Comparison of ENCODE assay signal across 22 cellular contexts in the genomic region with DNA sequence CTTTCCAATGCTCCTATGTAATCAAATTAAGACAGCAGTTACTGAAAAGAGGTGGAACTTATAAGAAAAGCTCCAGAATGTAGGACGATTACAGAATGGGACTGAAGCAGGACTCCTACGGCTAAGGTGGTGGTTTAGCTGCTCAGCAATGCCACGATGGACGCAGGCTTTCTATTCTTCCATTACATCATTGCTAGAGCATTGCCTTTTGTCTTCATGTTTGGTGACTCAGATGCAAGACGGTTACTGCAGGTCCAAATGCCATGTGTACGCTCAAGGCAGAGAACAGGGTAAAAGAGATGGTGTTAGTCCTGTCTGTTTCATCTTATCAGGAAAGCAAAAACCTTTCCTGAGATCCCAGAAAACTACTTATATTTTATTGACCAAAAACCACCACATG.
"Had no signal": no experiment of that assay in that cellular context is flagged by ENCODE, and none has a peak within 500 bp of the region (broad histone marks: within the 10 kb centered on the region; RNA-seq: fewer than 3 reads in every experiment).

No MANE protein-coding gene starts in this region.

- DNase-seq: activated CD4-positive, alpha-beta T cell treated with anti-CD3 and anti-CD28 coated beads, Interleukin-2, amount 50 U/mL, for 48 hours; activated CD8-positive, alpha-beta memory T cell treated with anti-CD3 and anti-CD28 coated beads, Interleukin-2, amount 10 ng/mL, durations not matched to agents 7 days and 5 days; activated naive CD4-positive, alpha-beta T cell treated with anti-CD3 and anti-CD28 coated beads, Interleukin-2, amount 50 U/mL, for 16 hours; activated T-cell treated with anti-CD3 and anti-CD28 coated beads, Interleukin-2, amount 50 U/mL, for 24 hours; cortex of kidney; effector CD8-positive, alpha-beta T cell; heart right ventricle; left cardiac atrium; lower lobe of right lung; naive B cell; posterior cingulate gyrus; retina; stimulated activated CD4-positive, alpha-beta T cell treated with anti-CD3 and anti-CD28 coated beads, Interleukin-15, amount 100 ng/mL, for 24 hours; stimulated activated CD4-positive, alpha-beta T cell treated with anti-CD3 and anti-CD28 coated beads, Interleukin-4, amount 100 ng/mL, for 1 hour; stimulated activated naive CD4-positive, alpha-beta T cell; T-helper 1 cell; tibial artery; uterus; WERI-Rb-1 had no signal

- H3K27me3 ChIP-seq: adrenal gland, body of pancreas, heart right ventricle, neutrophil, tibial artery, uterus had no signal

- H3K27ac ChIP-seq: adrenal gland, body of pancreas, lower lobe of right lung, neutrophil, tibial artery, uterus, WERI-Rb-1 had no signal

- H3K9me3 ChIP-seq: adrenal gland, body of pancreas, heart right ventricle, lower lobe of right lung, neutrophil, tibial artery, uterus had no signal

- H3K4me1 ChIP-seq: lower lobe of right lung, tibial artery, uterus had no signal

- H3K36me3 ChIP-seq: adrenal gland, heart right ventricle, lower lobe of right lung, neutrophil, tibial artery, uterus, WERI-Rb-1 had no signal

- H3K4me3 ChIP-seq: adrenal gland, body of pancreas, heart right ventricle, lower lobe of right lung, tibial artery, uterus had no signal
